8 cellular contexts compared by ENCODE assay signal in the genomic region with DNA sequence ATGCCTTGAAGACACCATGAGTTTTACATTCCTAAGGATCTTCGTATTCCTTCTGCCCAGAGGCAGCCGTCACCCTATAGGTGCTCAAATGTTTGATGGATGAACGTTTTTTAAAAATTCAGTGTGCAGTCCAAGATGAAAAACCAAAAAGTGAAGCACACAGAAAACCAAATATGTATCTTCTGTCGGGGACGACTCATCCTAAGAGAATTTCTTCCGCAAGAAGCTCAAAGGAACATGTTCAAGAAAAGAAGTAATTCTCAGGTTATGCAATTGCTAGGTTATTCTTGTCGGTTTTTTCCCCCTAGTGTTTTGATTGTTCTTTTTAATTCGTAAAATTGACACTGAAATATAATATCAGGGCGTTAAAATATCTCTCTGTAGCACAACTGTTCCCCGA. TPM values are rescaled to one million over a fixed set of nuclear protein-coding genes. Genes with fewer than 3 reads are reported as not detected.
DNase-seq lines count a peak whose midpoint lies in the region; ATAC-seq and TF ChIP-seq lines count a peak whose summit lies in the region.

No MANE protein-coding gene starts in this region.

- H3K4me3 Mint-ChIP-seq in CD4-positive, CD25-positive, alpha-beta regulatory T cell = peak overlapping the region; percentile 89 to 98 (median 94)
- H3K4me3 Mint-ChIP-seq in neural crest cell = peak overlapping the region; percentile 99

- H3K27me3 ChIP-seq in CD4-positive, CD25-positive, alpha-beta regulatory T cell (ENCODE audit: control insufficient read depth, insufficient read depth, low read length) = no peaks in the 10 kb centered on the region
- H3K27me3 ChIP-seq in MG63 = no peaks in the 10 kb centered on the region

- peaks cover 0 to 2% (median 0%) of the 10 kb centered on the region in 7 donors for H3K9me3 Mint-ChIP-seq in CD4-positive, CD25-positive, alpha-beta regulatory T cell
- no peaks in the 10 kb centered on the region for H3K9me3 Mint-ChIP-seq in neural crest cell

- H3K27me3 Mint-ChIP-seq in CD4-positive, CD25-positive, alpha-beta regulatory T cell = peaks cover 20% of the 10 kb centered on the region
- H3K27me3 Mint-ChIP-seq in neural crest cell (ENCODE audit: low read depth) = no peaks in the 10 kb centered on the region

- ATAC-seq in CD4-positive, CD25-positive, alpha-beta regulatory T cell (ENCODE audit: low read depth in 2 of 2) = no peak
- no peak for ATAC-seq in GM18520 (IDR thresholded peaks at IDR 0.05; ENCODE audit: unreplicated experiment)

- H3K4me1 ChIP-seq in CD4-positive, CD25-positive, alpha-beta regulatory T cell (ENCODE audit: control insufficient read depth, insufficient read depth, low read length, poor library complexity, severe bottlenecking) = peaks cover 15% of the 10 kb centered on the region

- no peaks in the 10 kb centered on the region for H3K9me3 ChIP-seq in CD4-positive, CD25-positive, alpha-beta regulatory T cell (ENCODE audit: control insufficient read depth in 2 of 2, low read length in 2 of 2)
- no peaks in the 10 kb centered on the region for H3K9me3 ChIP-seq in MG63

- H3K4me3 ChIP-seq in CD4-positive, CD25-positive, alpha-beta regulatory T cell (ENCODE audit: low read depth, low read length) = peak overlapping the region; percentile 61
- H3K4me3 ChIP-seq in MG63 (peak overlapping the region; percentile 56), coronary artery (peak overlapping the region; percentile 84)

- TF ChIP-seq CTCF in coronary artery (IDR thresholded peaks at IDR 0.05) (no peak), neural crest cell (conservative IDR thresholded peaks at IDR 0.05) (no peak), GM20000 (IDR thresholded peaks at IDR 0.05; ENCODE audit: extremely low read depth, missing control alignments) (no peak)

- H3K27ac Mint-ChIP-seq in CD4-positive, CD25-positive, alpha-beta regulatory T cell = peak overlapping the region; percentile 66 to 84 (median 83)
- H3K27ac Mint-ChIP-seq in neural crest cell (ENCODE audit: unreplicated experiment) = peak overlapping the region; percentile 100

- no peak overlapping the region for H3K27ac ChIP-seq in CD4-positive, CD25-positive, alpha-beta regulatory T cell (ENCODE audit: insufficient read depth, low read length, poor library complexity, severe bottlenecking)
- H3K27ac ChIP-seq in coronary artery = no peak overlapping the region

- peaks cover 9% of the 10 kb centered on the region for H3K36me3 Mint-ChIP-seq in CD4-positive, CD25-positive, alpha-beta regulatory T cell
- H3K36me3 Mint-ChIP-seq in neural crest cell (ENCODE audit: low read depth) = peaks cover 18% of the 10 kb centered on the region

- H3K36me3 ChIP-seq in CD4-positive, CD25-positive, alpha-beta regulatory T cell (ENCODE audit: control insufficient read depth, insufficient read depth, low read length) = no peaks in the 10 kb centered on the region
- H3K36me3 ChIP-seq in MG63 = no peaks in the 10 kb centered on the region

- DNase-seq in CD4-positive, CD25-positive, alpha-beta regulatory T cell = no peak
- DNase-seq in MG63 (no peak), coronary artery (ENCODE audit: low spot score) (no peak), neural crest cell (ENCODE audit: low read depth, low spot score) (no peak), T1000 (lab: John Stamatoyannopoulos, UW) (no peak), retina (no peak), GM20000 (ENCODE audit: low spot score) (no peak)

- H3K4me1 Mint-ChIP-seq in CD4-positive, CD25-positive, alpha-beta regulatory T cell = peaks cover 8 to 24% (median 16%) of the 10 kb centered on the region in 4 donors
- peaks cover 56% of the 10 kb centered on the region for H3K4me1 Mint-ChIP-seq in neural crest cell

RNA-seq across cellular contexts. Expression of a gene that starts 1.4 kb away (rescaled TPM):
- 4.8 TPM for total RNA-seq in CD4-positive, CD25-positive, alpha-beta regulatory T cell
- polyA plus RNA-seq in CD4-positive, CD25-positive, alpha-beta regulatory T cell = 10 to 100 TPM in 2 of 4 donors, 1 to 10 TPM in 2; 4.0 to 16.4 (median 12.0) TPM
- total RNA-seq in MG63 (2014; rRNA removed; shearing (Covaris generic); ENCODE audit: low replicate concordance) = 52.5 and 70.5 TPM in 2 replicates
- total RNA-seq in neural crest cell = 488 and 489 TPM in 2 replicates

RNA-seq across cellular contexts. Expression of a gene that starts 29.1 kb away (rescaled TPM):
- 953 TPM for total RNA-seq in CD4-positive, CD25-positive, alpha-beta regulatory T cell
- polyA plus RNA-seq in CD4-positive, CD25-positive, alpha-beta regulatory T cell = 1,000 to 10,000 TPM; 1,667 to 2,206 (median 1,950) TPM
- total RNA-seq in MG63 (2014; rRNA removed; shearing (Covaris generic); ENCODE audit: low replicate concordance) = 957 and 1,097 TPM in 2 replicates
- 2,058 and 2,177 TPM in 2 replicates for total RNA-seq in neural crest cell
